In the genomic region with DNA sequence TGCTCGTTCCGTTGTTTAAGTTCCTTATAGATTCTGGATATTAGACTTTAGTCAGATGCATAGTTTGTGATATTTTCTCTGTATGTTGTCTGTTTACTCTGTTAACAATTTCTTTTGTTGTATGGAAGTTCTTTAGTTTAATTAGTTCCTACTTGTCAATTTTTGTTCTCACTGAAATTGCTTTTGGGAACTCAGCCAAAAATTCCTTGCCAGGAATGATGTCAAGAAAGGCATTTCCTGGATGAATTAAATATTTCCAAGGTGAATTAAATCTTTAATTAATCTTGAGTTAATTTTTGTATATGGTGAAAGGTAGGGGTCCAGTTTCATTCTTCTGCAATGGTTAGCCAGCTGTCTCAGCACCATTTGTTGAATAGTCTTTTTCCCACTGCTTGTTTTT, we compare ENCODE assay signal across 22 cellular contexts.
"Had no signal": no experiment of that assay in that cellular context is flagged by ENCODE, and none has a peak within 500 bp of the region (broad histone marks: within the 10 kb centered on the region; RNA-seq: fewer than 3 reads in every experiment).

No MANE protein-coding gene starts in this region.

- ATAC-seq: gastrocnemius medialis; heart left ventricle; left lobe of liver; mucosa of descending colon; right cardiac atrium; stimulated activated memory B cell treated with anti-CD40 and anti-IgM and Interleukin-4, amounts not matched to agents 10 μg/mL and 1 μg/mL and 100 μg/mL, for 72 hours; stimulated activated naive CD8-positive, alpha-beta T cell treated with anti-CD3 and anti-CD28 coated beads, Interleukin-15, Interleukin-2, amounts not matched to agents 100 U/mL and 50 U/mL, for 24 hours had no signal

- H3K4me1 ChIP-seq: colonic mucosa, gastrocnemius medialis, heart left ventricle, neural progenitor cell, parathyroid adenoma, sigmoid colon, testis, tibial artery had no signal

- H3K9ac ChIP-seq: neural progenitor cell, parathyroid adenoma had no signal

- H3K4me3 ChIP-seq: colonic mucosa, gastrocnemius medialis, heart left ventricle, hepatocyte, lung, mucosa of descending colon, neural progenitor cell, sigmoid colon, testis, tibial artery had no signal

- DNase-seq: colonic mucosa; effector memory CD4-positive, alpha-beta T cell; foreskin fibroblast; gastrocnemius medialis; heart left ventricle; kidney; mucosa of descending colon; naive B cell; right cardiac atrium; sigmoid colon; stimulated activated CD4-positive, alpha-beta T cell treated with anti-CD3 and anti-CD28 coated beads, Interleukin-4, amount 100 ng/mL, for 4 hours; stimulated activated naive CD8-positive, alpha-beta T cell treated with anti-CD3 and anti-CD28 coated beads, Interleukin-15, Interleukin-2, amounts not matched to agents 100 U/mL and 50 U/mL, for 24 hours; substantia nigra; testis; tibial artery had no signal

- H2AFZ ChIP-seq: hepatocyte, neural progenitor cell, parathyroid adenoma had no signal

- H3K36me3 ChIP-seq: colonic mucosa, gastrocnemius medialis, heart left ventricle, neural progenitor cell, sigmoid colon, tibial artery had no signal

- H3K27me3 ChIP-seq: colonic mucosa, gastrocnemius medialis, heart left ventricle, hepatocyte, neural progenitor cell, sigmoid colon, testis, tibial artery had no signal

- H3K79me2 ChIP-seq: hepatocyte, parathyroid adenoma had no signal

- H3K27ac ChIP-seq: colonic mucosa, gastrocnemius medialis, heart left ventricle, hepatocyte, neural progenitor cell, parathyroid adenoma, sigmoid colon, testis, tibial artery had no signal

- FAIRE-seq: endometrium, kidney had no signal

- H3K4me2 ChIP-seq: hepatocyte, neural progenitor cell had no signal

- H3K9me3 ChIP-seq: colonic mucosa, gastrocnemius medialis, mucosa of descending colon, testis had no signal
